In genomic region chr20:63520939-63521601, GRCh38 we compare ENCODE assay signal across 8 cellular contexts. TPM values are rescaled to one million over a fixed set of nuclear protein-coding genes. Genes with fewer than 3 reads are reported as not detected.
DNase-seq lines count a peak whose midpoint lies in the region; ATAC-seq lines count a peak whose summit lies in the region.

No MANE protein-coding gene starts in this region.

- peak overlapping the region in 1 of 2 experiments; percentile 100 for H3K23ac ChIP-seq in mesenchymal stem cell (ENCODE audit: low read length in 2 of 2)

- under 1% methylated on average over 57 of the region's 67 CpGs for WGBS in mesenchymal stem cell

- H2BK15ac ChIP-seq in mesenchymal stem cell (ENCODE audit: low read depth, poor library complexity, severe bottlenecking): peak overlapping the region; percentile 63

- peak; percentile 41 for ATAC-seq in HG02798 (IDR thresholded peaks at IDR 0.05; ENCODE audit: poor library complexity, unreplicated experiment)

- H3K9me3 ChIP-seq in endocrine pancreas (ENCODE audit: control insufficient read depth, low read length) (no peaks in the 10 kb centered on the region), mesenchymal stem cell (ENCODE audit: control insufficient read depth, low read length) (no peaks in the 10 kb centered on the region)

- peak overlapping the region; percentile 94 for H4K91ac ChIP-seq in mesenchymal stem cell (ENCODE audit: low read length)

- peak overlapping the region; percentile 69 to 86 for H3K14ac ChIP-seq in mesenchymal stem cell (ENCODE audit: low read length in 2 of 2)

- H2AFZ ChIP-seq in mesenchymal stem cell (ENCODE audit: low read depth, low read length): no peak overlapping the region

- H2BK120ac ChIP-seq in mesenchymal stem cell (ENCODE audit: low read depth, low read length): peak overlapping the region; percentile 94

- peak overlapping the region; percentile 31 for H4K8ac ChIP-seq in mesenchymal stem cell (ENCODE audit: low read length)

- peak overlapping the region; percentile 9 to 15 for H3K4ac ChIP-seq in mesenchymal stem cell (ENCODE audit: low read depth in 1 of 2, low read length in 2 of 2)

- H2AK5ac ChIP-seq in mesenchymal stem cell (ENCODE audit: low read length, severe bottlenecking): no peak overlapping the region

- peak overlapping the region; percentile 66 to 67 for H3K18ac ChIP-seq in mesenchymal stem cell (ENCODE audit: low read depth in 1 of 2, low read length in 2 of 2)

- no peaks in the 10 kb centered on the region for H3K36me3 ChIP-seq in endocrine pancreas (ENCODE audit: control insufficient read depth, insufficient read depth, low read length)
- H3K36me3 ChIP-seq in mesenchymal stem cell (ENCODE audit: control insufficient read depth in 1 of 2, insufficient read depth in 2 of 2, low read depth in 1 of 2, low read length in 2 of 2): peaks cover 19 to 33% of the 10 kb centered on the region in 2 experiments

- H3K9ac ChIP-seq in endocrine pancreas (ENCODE audit: control insufficient read depth, insufficient read depth, low read length): peak overlapping the region; percentile 65
- H3K9ac ChIP-seq in mesenchymal stem cell (ENCODE audit: low read length): peak overlapping the region; percentile 91

- H3K4me2 ChIP-seq in mesenchymal stem cell (ENCODE audit: low read length, poor library complexity, severe bottlenecking): peak overlapping the region; percentile 97

- no peak overlapping the region for H3K27ac ChIP-seq in mesenchymal stem cell (ENCODE audit: low read length, poor library complexity, severe bottlenecking)

- H3K4me1 ChIP-seq in endocrine pancreas (ENCODE audit: control insufficient read depth, insufficient read depth, low read length): no peaks in the 10 kb centered on the region
- peaks cover 31% of the 10 kb centered on the region for H3K4me1 ChIP-seq in mesenchymal stem cell (ENCODE audit: control insufficient read depth, insufficient read depth, low read depth, low read length)

- H3K79me1 ChIP-seq in mesenchymal stem cell (replicated peaks; ENCODE audit: low read length, poor library complexity, severe bottlenecking): peaks cover 23% of the 10 kb centered on the region

- H2BK5ac ChIP-seq in mesenchymal stem cell (ENCODE audit: low read depth, low read length, poor library complexity, severe bottlenecking): peak overlapping the region; percentile 75

- H3K27me3 ChIP-seq in endocrine pancreas (ENCODE audit: control insufficient read depth, insufficient read depth, low read length): no peaks in the 10 kb centered on the region
- peaks cover 0 to 26% of the 10 kb centered on the region in 2 experiments for H3K27me3 ChIP-seq in mesenchymal stem cell (ENCODE audit: control insufficient read depth in 1 of 2, insufficient read depth in 1 of 2, low read length in 2 of 2)

- H3K4me3 ChIP-seq in endocrine pancreas (ENCODE audit: control insufficient read depth, insufficient read depth, low read length): no peak overlapping the region
- peak overlapping the region; percentile 90 to 94 for H3K4me3 ChIP-seq in mesenchymal stem cell (ENCODE audit: insufficient read depth in 1 of 2, low read depth in 1 of 2, low read length in 2 of 2)

- DNase-seq in NCI-H1417 (lab: John Stamatoyannopoulos, UW) (peak; percentile 76 to 85 (median 83)), NCI-H1417 treated with DMSO at 0.1 percent for 48 hours (lab: John Stamatoyannopoulos, UW) (no peak), NCI-H2171 (lab: John Stamatoyannopoulos, UW) (peak; percentile 55), mesenchymal stem cell (peak; percentile 58)
- DNase-seq in activated CD8-positive, alpha-beta memory T cell treated with anti-CD3 and anti-CD28 coated beads for 24 hours: peak; percentile 89
- peak; percentile 55 for DNase-seq in stimulated activated CD8-positive, alpha-beta memory T cell treated with anti-CD3 and anti-CD28 coated beads, Interleukin-12 subunit alpha, Interleukin-12 subunit beta, amount 100 ng/mL, for 4 hours (ENCODE audit: low read depth)

- H2BK12ac ChIP-seq in mesenchymal stem cell (ENCODE audit: low read length in 2 of 2): no peak overlapping the region

RNA-seq across cellular contexts. Expression of gene PPDPF, which starts 0.5 kb away (rescaled TPM):
- 333 TPM for polyA plus RNA-seq in mesenchymal stem cell (2013, experiment 1 of 2)
- polyA plus RNA-seq in mesenchymal stem cell (2013, experiment 2 of 2): 331 TPM

RNA-seq across cellular contexts. Expression of gene PTK6, which starts 16.1 kb away (rescaled TPM):
- polyA plus RNA-seq in mesenchymal stem cell (2013, experiment 1 of 2): not detected
- polyA plus RNA-seq in mesenchymal stem cell (2013, experiment 2 of 2): not detected

RNA-seq across cellular contexts. Expression of gene EEF1A2, which starts 22.2 kb away (rescaled TPM):
- polyA plus RNA-seq in mesenchymal stem cell (2013, experiment 1 of 2): 4.3 TPM
- 4.3 TPM for polyA plus RNA-seq in mesenchymal stem cell (2013, experiment 2 of 2)

RNA-seq across cellular contexts. Expression of gene SRMS, which starts 26.5 kb away (rescaled TPM):
- not detected for polyA plus RNA-seq in mesenchymal stem cell (2013, experiment 1 of 2)
- polyA plus RNA-seq in mesenchymal stem cell (2013, experiment 2 of 2): not detected

RNA-seq across cellular contexts. Expression of gene FNDC11, which starts 32.9 kb away (rescaled TPM):
- polyA plus RNA-seq in mesenchymal stem cell (2013, experiment 1 of 2): 0.91 TPM
- 0.79 TPM for polyA plus RNA-seq in mesenchymal stem cell (2013, experiment 2 of 2)
